In genomic region chr1:147168626-147169058, GRCh38 we compare ENCODE assay signal across 9 cellular contexts. TPM values are rescaled to one million over a fixed set of nuclear protein-coding genes. Genes with fewer than 3 reads are reported as not detected.
DNase-seq lines count a peak whose midpoint lies in the region; ATAC-seq, FAIRE-seq and TF ChIP-seq lines count a peak whose summit lies in the region.
"Had no signal": no experiment of that assay in that cellular context is flagged by ENCODE, and none has a peak within 500 bp of the region (broad histone marks: within the 10 kb centered on the region; RNA-seq: fewer than 3 reads in every experiment).

No MANE protein-coding gene starts in this region.

- ATAC-seq in mucosa of descending colon (no peak), HG03460 (IDR thresholded peaks at IDR 0.05; ENCODE audit: unreplicated experiment) (no peak)

- in situ Hi-C loops in G401 (cut with HindIII; ENCODE audit: low sequenced_read_pairs): no loop called here

- intact Hi-C loops in mucosa of descending colon (cut with DNase I, micrococcal nuclease): no loop called here

- peaks cover 33% of the 10 kb centered on the region for H3K4me1 ChIP-seq in mucosa of descending colon (ENCODE audit: low read depth)

- peak; percentile 35 for DNase-seq in G401 (ENCODE audit: low spot score)
- peak; percentile 13 for DNase-seq in NCI-H1694 treated with DMSO at 0.1 percent for 48 hours (lab: John Stamatoyannopoulos, UW)
- DNase-seq in bronchial epithelial cell (ENCODE audit: low read depth): peak; percentile 49
- DNase-seq in mucosa of descending colon: peak in 2 of 3 donors; percentile 32 to 89
- DNase-seq in activated CD8-positive, alpha-beta memory T cell treated with anti-CD3 and anti-CD28 coated beads, Interleukin-2, amount 50 U/mL, for 48 hours: no peak
- DNase-seq in activated T-cell treated with anti-CD3 and anti-CD28 coated beads, Interleukin-2, amount 50 U/mL, for 48 hours: no peak
- no peak for DNase-seq in stimulated activated CD4-positive, alpha-beta T cell treated with anti-CD3 and anti-CD28 coated beads, Interleukin-4, amount 100 ng/mL, for 4 hours
- DNase-seq: NCI-H187 had no signal

- no peaks in the 10 kb centered on the region for H3K9me3 ChIP-seq in mucosa of descending colon

- TF ChIP-seq CTCF in bronchial epithelial cell (IDR thresholded peaks at IDR 0.05; ENCODE audit: insufficient read depth, low read length, severe bottlenecking) (no peak), mucosa of descending colon (IDR thresholded peaks at IDR 0.05) (no peak)

- H3K4me3 ChIP-seq in bronchial epithelial cell (ENCODE audit: low read depth, low read length) (no peak overlapping the region), mucosa of descending colon (no peak overlapping the region)

- FAIRE-seq in bronchial epithelial cell (lab: Jason Lieb, UNC): no peak

- H3K27me3 ChIP-seq in bronchial epithelial cell (ENCODE audit: control insufficient read depth, insufficient read depth, low read length): no peaks in the 10 kb centered on the region

- H3K36me3 ChIP-seq in bronchial epithelial cell (ENCODE audit: control insufficient read depth, insufficient read depth, low read length): peaks cover 5% of the 10 kb centered on the region
- no peaks in the 10 kb centered on the region for H3K36me3 ChIP-seq in mucosa of descending colon (ENCODE audit: low read depth)

RNA-seq across cellular contexts. Expression of gene PRKAB2, which starts 3.6 kb away (rescaled TPM):
- total RNA-seq in G401 (2014; rRNA removed; shearing (Covaris generic)): 6.0 and 12.5 TPM in 2 replicates
- total RNA-seq in bronchial epithelial cell (23.2 and 27.9 TPM in 2 replicates), mucosa of descending colon (10 to 100 TPM; 16.6 to 27.2 (median 20.2) TPM)

RNA-seq across cellular contexts. Expression of gene FMO5, which starts 56.5 kb away (rescaled TPM):
- 0.24 and 1.2 TPM in 2 replicates for total RNA-seq in G401 (2014; rRNA removed; shearing (Covaris generic))
- 0.51 TPM in 1 of 2 replicates, not detected in the other for total RNA-seq in bronchial epithelial cell
- total RNA-seq in mucosa of descending colon: 100 to 1,000 TPM in 1 of 3 donors, 10 to 100 TPM in 2; 25.2 to 111 (median 55.7) TPM

Comparison
In these comparisons a context has a peak if more than half of its experiments do, and no peak if none do; other contexts are left out.
1. DNase-seq: peak in G401 (single experiment), NCI-H1694 treated with DMSO at 0.1 percent for 48 hours (single experiment), bronchial epithelial cell (single experiment) and mucosa of descending colon (2 of 3); none in activated CD8-positive, alpha-beta memory T cell treated with anti-CD3 and anti-CD28 coated beads, Interleukin-2, amount 50 U/mL, for 48 hours (single experiment), activated T-cell treated with anti-CD3 and anti-CD28 coated beads, Interleukin-2, amount 50 U/mL, for 48 hours (0 of 2) and stimulated activated CD4-positive, alpha-beta T cell treated with anti-CD3 and anti-CD28 coated beads, Interleukin-4, amount 100 ng/mL, for 4 hours (0 of 2).
2. RNA of gene FMO5, which starts 56.5 kb away (total RNA-seq): 25.2 to 111 TPM in mucosa of descending colon; 0.24 to 1.2 TPM in G401 and 0.51 TPM in bronchial epithelial cell; every median in the first group is over 10 times any median in the second.